In the genomic region with DNA sequence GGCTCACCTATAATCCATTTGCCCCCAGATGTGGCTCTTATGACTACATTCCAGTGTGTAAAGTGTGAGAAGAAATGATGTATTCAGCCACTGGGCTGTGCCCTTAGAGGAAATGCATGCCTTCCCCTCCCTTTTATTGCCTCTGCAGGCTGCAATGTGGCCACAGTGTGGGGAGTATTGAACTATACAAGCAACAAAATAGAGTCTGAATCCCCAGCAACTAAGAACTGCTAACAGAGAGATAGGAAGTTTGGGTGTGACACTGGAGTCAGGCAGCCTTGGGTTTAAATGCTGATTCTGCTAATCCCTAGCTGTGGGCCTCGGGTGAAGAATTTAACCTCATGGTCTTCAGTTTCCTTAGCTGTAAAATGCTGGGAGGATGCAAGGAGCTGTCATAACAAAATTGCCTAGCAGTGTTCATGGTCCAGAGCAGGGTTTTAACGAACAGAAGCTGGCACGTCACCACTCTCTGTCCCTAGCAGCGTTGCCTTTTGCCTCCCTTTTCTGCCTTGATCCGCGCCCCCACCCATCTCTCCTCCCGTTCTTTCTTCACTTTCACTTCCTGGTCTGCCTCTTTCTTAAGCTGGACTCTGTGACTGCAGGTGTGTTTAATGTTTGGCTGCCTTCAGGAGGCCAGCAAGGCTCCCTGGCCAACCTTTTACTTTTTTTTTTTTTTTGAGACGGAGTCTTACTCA, we compare ENCODE assay signal across 10 cellular contexts. TPM values are rescaled to one million over a fixed set of nuclear protein-coding genes. Genes with fewer than 3 reads are reported as not detected.
DNase-seq lines count a peak whose midpoint lies in the region; ATAC-seq, FAIRE-seq and TF ChIP-seq lines count a peak whose summit lies in the region.
"Had no signal": no experiment of that assay in that cellular context is flagged by ENCODE, and none has a peak within 500 bp of the region (broad histone marks: within the 10 kb centered on the region; RNA-seq: fewer than 3 reads in every experiment).

No MANE protein-coding gene starts in this region.

- intact Hi-C loops in aorta (cut with DNase I): no loop called here

- H4K20me1 ChIP-seq in hepatocyte (ENCODE audit: insufficient read depth, poor library complexity, severe bottlenecking): no peaks in the 10 kb centered on the region

- no peak for TF ChIP-seq RAD21 in A549 (conservative IDR thresholded peaks at IDR 0.05 in 1 of 2, IDR thresholded peaks at IDR 0.05 in 1 of 2)

- H3K36me3 ChIP-seq in hepatocyte (replicated peaks; ENCODE audit: insufficient read depth, low read depth) (no peaks in the 10 kb centered on the region), aorta (ENCODE audit: control insufficient read depth in 1 of 2, insufficient read depth in 2 of 2, low read length in 1 of 2) (no peaks in the 10 kb centered on the region)

- peaks cover 3% of the 10 kb centered on the region; the same call in 1 of the 3 replicates for H3K4me1 ChIP-seq in A549
- H3K4me1 ChIP-seq in hepatocyte (ENCODE audit: insufficient read depth): peaks cover 9% of the 10 kb centered on the region
- H3K4me1 ChIP-seq in aorta (ENCODE audit: control insufficient read depth in 1 of 2, insufficient read depth in 2 of 2, low read length in 2 of 2): no peaks in the 10 kb centered on the region

- H3K9me3 ChIP-seq in A549: no peaks in the 10 kb centered on the region
- H3K9me3 ChIP-seq in hepatocyte (ENCODE audit: low read depth): no peaks in the 10 kb centered on the region
- no peaks in the 10 kb centered on the region for H3K9me3 ChIP-seq in aorta (ENCODE audit: control insufficient read depth, low read length)

- ATAC-seq in A549 (peak; percentile 33 to 42; a peak in 4 of 6 replicates), GM19463 (IDR thresholded peaks at IDR 0.05; ENCODE audit: unreplicated experiment) (peak; percentile 34), GM19467 (IDR thresholded peaks at IDR 0.05; ENCODE audit: unreplicated experiment) (no peak), aorta (ENCODE audit: low FRiP score) (no peak)

- H3K27me3 ChIP-seq in hepatocyte (no peaks in the 10 kb centered on the region), aorta (ENCODE audit: control insufficient read depth in 1 of 2, insufficient read depth in 2 of 2, low read length in 1 of 2) (no peaks in the 10 kb centered on the region)

- no peak overlapping the region for H2AFZ ChIP-seq in hepatocyte

- FAIRE-seq in A549 (lab: Jason Lieb, UNC): no peak

- H3K79me2 ChIP-seq in hepatocyte: no peaks in the 10 kb centered on the region

- POLR2A ChIA-PET in A549 (lab: Yijun Ruan, JAX): interaction anchor here (0.5 kb wide), 1 partner anchor 50 kb away, joined by 5 read pairs; a partner anchor contains a TSS

- H3K4me2 ChIP-seq in A549: no peak overlapping the region
- H3K4me2 ChIP-seq in hepatocyte: peak overlapping the region; percentile 64

- 76% methylated on average over 8 of the region's 8 CpGs for WGBS in A549 (ENCODE audit: missing lambda C conversion rate)
- 51% methylated on average over 8 of the region's 8 CpGs for WGBS in hepatocyte (ENCODE audit: low lambda C conversion rate, missing lambda C conversion rate)
- 75 to 77% methylated on average over 8 of the region's 8 CpGs for WGBS in aorta, 2 donors

- TF ChIP-seq POLR2A in A549 (IDR thresholded peaks at IDR 0.05; ENCODE audit: low read length): no peak

- no peak for TF ChIP-seq CTCF in A549 (IDR thresholded peaks at IDR 0.05)
- no peak for TF ChIP-seq CTCF in hepatocyte (IDR thresholded peaks at IDR 0.05; ENCODE audit: poor library complexity)
- TF ChIP-seq CTCF in GM13976 (IDR thresholded peaks at IDR 0.05; ENCODE audit: borderline replicate concordance, control extremely low read depth, extremely low read depth, insufficient read depth, missing control alignments): no peak

- DNase-seq in A549 (ENCODE audit: low read depth in 1 of 2, low spot score in 1 of 2) (no peak), SIG-M5 (lab: John Stamatoyannopoulos, UW) (peak; percentile 59), hepatocyte (ENCODE audit: low spot score) (peak; percentile 32), GM13976 (ENCODE audit: low spot score) (no peak), aorta (no peak)
- no peak for DNase-seq in activated CD4-positive, CD25-positive, alpha-beta regulatory T cell treated with anti-CD3 and anti-CD28 coated beads, Interleukin-2, amount 50 U/mL, for 72 hours
- DNase-seq: cerebellar nuclear complex, midbrain had no signal

- TF ChIP-seq EP300 in A549 (IDR thresholded peaks at IDR 0.05): no peak

- H3K4me3 ChIP-seq in A549 (no peak overlapping the region), hepatocyte (no peak overlapping the region), aorta (ENCODE audit: low read length in 2 of 2) (no peak overlapping the region)

- H3K27ac ChIP-seq in A549 (no peak overlapping the region), hepatocyte (peak overlapping the region; percentile 52), aorta (ENCODE audit: low read depth in 1 of 2, low read length in 2 of 2) (no peak overlapping the region)

- in situ Hi-C loops in GM13976 (cut with MboI; ENCODE audit: low sequenced_read_pairs, unreplicated experiment): no loop called here

- no peaks in the 10 kb centered on the region for H3K9me2 ChIP-seq in hepatocyte (replicated peaks; ENCODE audit: insufficient read depth)

- CTCF ChIA-PET in A549 (lab: Yijun Ruan, JAX): interaction anchor here (0.7 kb wide), 1 partner anchor 969 kb away, joined by 3 read pairs; no protein-coding TSS in a partner anchor

TF ChIP-seq in A549, 52 proteins besides CTCF, POLR2A, EP300 and RAD21:
- TF ChIP-seq SREBF2 (IDR thresholded peaks at IDR 0.05) (no peak), SMC3 (IDR thresholded peaks at IDR 0.05) (no peak), JUN (IDR thresholded peaks at IDR 0.05) (no peak), RFX5 (IDR thresholded peaks at IDR 0.05) (no peak), MAFK (IDR thresholded peaks at IDR 0.05; ENCODE audit: partially characterized antibody) (peak; percentile 54)
- TF ChIP-seq, protein P1, sequence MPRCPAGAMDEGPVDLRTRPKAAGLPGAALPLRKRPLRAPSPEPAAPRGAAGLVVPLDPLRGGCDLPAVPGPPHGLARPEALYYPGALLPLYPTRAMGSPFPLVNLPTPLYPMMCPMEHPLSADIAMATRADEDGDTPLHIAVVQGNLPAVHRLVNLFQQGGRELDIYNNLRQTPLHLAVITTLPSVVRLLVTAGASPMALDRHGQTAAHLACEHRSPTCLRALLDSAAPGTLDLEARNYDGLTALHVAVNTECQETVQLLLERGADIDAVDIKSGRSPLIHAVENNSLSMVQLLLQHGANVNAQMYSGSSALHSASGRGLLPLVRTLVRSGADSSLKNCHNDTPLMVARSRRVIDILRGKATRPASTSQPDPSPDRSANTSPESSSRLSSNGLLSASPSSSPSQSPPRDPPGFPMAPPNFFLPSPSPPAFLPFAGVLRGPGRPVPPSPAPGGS (IDR thresholded peaks at IDR 0.05): no peak
- TF ChIP-seq, protein P2, sequence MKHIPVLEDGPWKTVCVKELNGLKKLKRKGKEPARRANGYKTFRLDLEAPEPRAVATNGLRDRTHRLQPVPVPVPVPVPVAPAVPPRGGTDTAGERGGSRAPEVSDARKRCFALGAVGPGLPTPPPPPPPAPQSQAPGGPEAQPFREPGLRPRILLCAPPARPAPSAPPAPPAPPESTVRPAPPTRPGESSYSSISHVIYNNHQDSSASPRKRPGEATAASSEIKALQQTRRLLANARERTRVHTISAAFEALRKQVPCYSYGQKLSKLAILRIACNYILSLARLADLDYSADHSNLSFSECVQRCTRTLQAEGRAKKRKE (CRISPR knock-in tag; IDR thresholded peaks at IDR 0.05; ENCODE audit: low read depth): no peak

RNA-seq across cellular contexts. Expression of a gene that starts 50.4 kb away (rescaled TPM):
- 382 and 429 TPM in 2 replicates for polyA plus RNA-seq in A549 (2011; rRNA removed)
- polyA plus RNA-seq in A549 (2012; cell fraction: cytosol; rRNA removed): 307 and 329 TPM in 2 replicates
- polyA plus RNA-seq in A549 (2012; cell fraction: nucleus; rRNA removed): 276 and 345 TPM in 2 replicates
- 614 to 826 TPM (median 700 TPM) in 3 replicates for polyA plus RNA-seq in A549 (2017; fragmentation: RNase III; extraction: RNeasy Plus Mini Kit Qiagen cat#74134 plus additional on column Dnase treatment)
- 495 and 508 TPM in 2 replicates for polyA minus RNA-seq in A549 (2011; rRNA and poly(A)+ RNA removed)
- 62.6 and 72.1 TPM in 2 replicates for total RNA-seq in hepatocyte
- polyA plus RNA-seq in hepatocyte: 99.5 and 109 TPM in 2 replicates
- 10 to 100 TPM; 19.6 to 20.9 TPM for total RNA-seq in aorta
- polyA plus RNA-seq in aorta: 10 to 100 TPM in 1 of 2 donors, 1 to 10 TPM in 1; 5.8 to 11.1 TPM

Comparison
In these comparisons a context has a peak if more than half of its experiments do, and no peak if none do; other contexts are left out.
1. ATAC-seq: peak in A549 (2 of 2) and GM19463 (single experiment); none in GM19467 (single experiment) and aorta (single experiment).
2. DNase-seq: peak in SIG-M5 (single experiment) and hepatocyte (single experiment); none in A549 (0 of 2), GM13976 (single experiment), activated CD4-positive, CD25-positive, alpha-beta regulatory T cell treated with anti-CD3 and anti-CD28 coated beads, Interleukin-2, amount 50 U/mL, for 72 hours (single experiment) and aorta (0 of 2).